In the genomic region with DNA sequence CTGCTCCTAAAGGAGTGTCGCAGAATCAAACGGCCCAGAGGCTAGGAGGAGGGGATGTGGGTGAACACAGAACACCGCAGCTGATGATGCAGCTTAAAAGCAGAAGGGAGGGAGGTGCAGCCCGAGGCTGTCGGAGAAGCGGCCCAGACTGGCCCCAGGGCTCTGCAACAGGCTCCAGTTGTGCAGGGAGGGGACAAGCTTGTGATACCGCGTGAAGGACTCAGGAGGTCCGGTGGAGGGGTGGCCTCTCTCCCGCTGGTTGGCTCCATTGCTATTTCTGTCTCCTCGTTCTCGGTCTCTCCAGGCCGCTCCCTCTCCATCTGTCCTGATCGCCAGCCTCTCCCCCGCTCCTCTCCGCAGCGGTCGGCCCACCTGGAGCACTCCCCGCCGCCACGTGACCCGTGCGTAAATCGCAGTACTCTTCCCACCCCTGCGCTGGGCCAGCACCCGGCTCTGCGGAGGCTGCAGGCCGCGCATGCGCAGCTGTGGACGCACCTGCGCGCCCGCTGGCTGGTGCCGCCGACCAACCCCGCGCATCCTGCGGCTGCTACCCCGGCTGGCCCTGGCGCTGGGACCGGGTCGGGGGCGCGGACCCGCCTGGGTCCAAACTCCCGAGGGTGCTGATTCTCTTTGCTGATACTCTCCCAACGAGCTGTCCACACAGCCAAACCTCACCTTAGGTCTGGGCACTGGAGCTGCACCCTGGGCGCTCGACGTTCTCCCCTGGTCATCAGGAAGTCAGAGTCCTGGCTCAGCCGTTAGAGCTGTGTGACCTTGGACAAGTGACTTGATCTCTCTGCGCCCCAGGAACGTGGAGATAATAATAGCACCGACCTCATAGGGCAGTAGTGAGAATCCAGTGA, we compare ENCODE assay signal across 8 cellular contexts. TPM values are rescaled to one million over a fixed set of nuclear protein-coding genes. Genes with fewer than 3 reads are reported as not detected.
DNase-seq lines count a peak whose midpoint lies in the region; ATAC-seq and TF ChIP-seq lines count a peak whose summit lies in the region.

No MANE protein-coding gene starts in this region.

- no peaks in the 10 kb centered on the region for H3K36me3 ChIP-seq in MG63

- H3K27me3 ChIP-seq in MG63, result no peaks in the 10 kb centered on the region

- H3K27me3 Mint-ChIP-seq in activated CD8-positive, alpha-beta memory T cell treated with anti-CD3 and anti-CD28 coated beads, Interleukin-2, amount 10 ng/mL, durations not matched to agents 7 days and 5 days, result peaks cover 30% of the 10 kb centered on the region
- H3K27me3 Mint-ChIP-seq in effector memory CD8-positive, alpha-beta T cell, result peaks cover 21 to 24% of the 10 kb centered on the region in 2 donors
- H3K27me3 Mint-ChIP-seq in mesothelial cell of epicardium (ENCODE audit: low read depth), result no peaks in the 10 kb centered on the region

- DNase-seq in AML-193 (lab: John Stamatoyannopoulos, UW) (peak; percentile 39 to 60), NCI-H82 treated with DMSO at 0.1 percent for 48 hours (lab: John Stamatoyannopoulos, UW; ENCODE audit: unreplicated experiment) (peak; percentile 83), mesothelial cell of epicardium (ENCODE audit: low spot score in 2 of 2, unreplicated experiment in 2 of 2) (peak; percentile 87), MG63 (no peak)
- peak; percentile 82 for DNase-seq in activated CD8-positive, alpha-beta memory T cell treated with anti-CD3 and anti-CD28 coated beads, Interleukin-2, amount 10 ng/mL, durations not matched to agents 7 days and 5 days
- DNase-seq in effector memory CD8-positive, alpha-beta T cell, result peak; percentile 55 to 64 (median 56)
- DNase-seq in stimulated activated CD8-positive, alpha-beta memory T cell treated with anti-CD3 and anti-CD28 coated beads, Interleukin-12 subunit alpha, Interleukin-12 subunit beta, amount 100 ng/mL, for 24 hours (ENCODE audit: extremely low read depth), result peak; percentile 51

- peak; percentile 39 for ATAC-seq in HG02852 (IDR thresholded peaks at IDR 0.05; ENCODE audit: unreplicated experiment)
- ATAC-seq in activated CD8-positive, alpha-beta memory T cell treated with anti-CD3 and anti-CD28 coated beads, Interleukin-2, amount 10 ng/mL, durations not matched to agents 7 days and 5 days, result peak; percentile 65
- peak; percentile 55 for ATAC-seq in effector memory CD8-positive, alpha-beta T cell (replicated peaks)

- H3K4me3 ChIP-seq in MG63, result no peak overlapping the region

- peaks cover 24% of the 10 kb centered on the region for H3K4me1 Mint-ChIP-seq in activated CD8-positive, alpha-beta memory T cell treated with anti-CD3 and anti-CD28 coated beads, Interleukin-2, amount 10 ng/mL, durations not matched to agents 7 days and 5 days
- H3K4me1 Mint-ChIP-seq in effector memory CD8-positive, alpha-beta T cell (ENCODE audit: low read depth in 2 of 2), result peaks cover 18 to 23% of the 10 kb centered on the region in 2 donors
- H3K4me1 Mint-ChIP-seq in mesothelial cell of epicardium, result peaks cover 44% of the 10 kb centered on the region

- TF ChIP-seq CTCF in mesothelial cell of epicardium (IDR thresholded peaks at IDR 0.05; ENCODE audit: unreplicated experiment), result no peak

- CTCF ChIA-PET in activated CD8-positive, alpha-beta memory T cell treated with anti-CD3 and anti-CD28 coated beads, Interleukin-2, amount 10 ng/mL, durations not matched to agents 7 days and 5 days (lab: Charles Lee), result interaction anchor here (0.6 to 5.6 kb wide), 16 partner anchors 8 to 1085 kb away, joined by 3 to 37 read pairs (median 4); partner anchors contain the start of genes TOR2A and ZNF79

- H3K9me3 Mint-ChIP-seq in activated CD8-positive, alpha-beta memory T cell treated with anti-CD3 and anti-CD28 coated beads, Interleukin-2, amount 10 ng/mL, durations not matched to agents 7 days and 5 days (ENCODE audit: low read depth), result no peaks in the 10 kb centered on the region
- H3K9me3 Mint-ChIP-seq in effector memory CD8-positive, alpha-beta T cell, result no peaks in the 10 kb centered on the region
- H3K9me3 Mint-ChIP-seq in mesothelial cell of epicardium, result no peaks in the 10 kb centered on the region

- H3K36me3 Mint-ChIP-seq in activated CD8-positive, alpha-beta memory T cell treated with anti-CD3 and anti-CD28 coated beads, Interleukin-2, amount 10 ng/mL, durations not matched to agents 7 days and 5 days, result no peaks in the 10 kb centered on the region
- peaks cover 13% of the 10 kb centered on the region for H3K36me3 Mint-ChIP-seq in effector memory CD8-positive, alpha-beta T cell (ENCODE audit: insufficient read depth)
- no peaks in the 10 kb centered on the region for H3K36me3 Mint-ChIP-seq in mesothelial cell of epicardium

- H3K4me3 Mint-ChIP-seq in activated CD8-positive, alpha-beta memory T cell treated with anti-CD3 and anti-CD28 coated beads, Interleukin-2, amount 10 ng/mL, durations not matched to agents 7 days and 5 days, result peak overlapping the region; percentile 77
- peak overlapping the region; percentile 79 for H3K4me3 Mint-ChIP-seq in effector memory CD8-positive, alpha-beta T cell
- peak overlapping the region; percentile 68 for H3K4me3 Mint-ChIP-seq in mesothelial cell of epicardium

- no peaks in the 10 kb centered on the region for H3K9me3 ChIP-seq in MG63

- H3K27ac Mint-ChIP-seq in activated CD8-positive, alpha-beta memory T cell treated with anti-CD3 and anti-CD28 coated beads, Interleukin-2, amount 10 ng/mL, durations not matched to agents 7 days and 5 days, result peak overlapping the region; percentile 54
- peak overlapping the region in 1 of 2 donors; percentile 15 for H3K27ac Mint-ChIP-seq in effector memory CD8-positive, alpha-beta T cell
- H3K27ac Mint-ChIP-seq in mesothelial cell of epicardium, result peak overlapping the region; percentile 93

RNA-seq across cellular contexts. Expression of gene STXBP1, which starts 3.7 kb away (rescaled TPM):
- total RNA-seq in activated CD8-positive, alpha-beta memory T cell treated with anti-CD3 and anti-CD28 coated beads, Interleukin-2, amount 10 ng/mL, durations not matched to agents 7 days and 5 days, result 10 to 100 TPM; 22.8 to 26.0 TPM
- total RNA-seq in mesothelial cell of epicardium, result 94.9 to 112 TPM (median 105 TPM) in 3 replicates
- 0.36 and 87.7 TPM in 2 replicates for total RNA-seq in MG63 (2014; rRNA removed; shearing (Covaris generic); ENCODE audit: low replicate concordance)
